9 cellular contexts compared by ENCODE assay signal in genomic region chr11:117045196-117045595, GRCh38. TPM values are rescaled to one million over a fixed set of nuclear protein-coding genes. Genes with fewer than 3 reads are reported as not detected.
DNase-seq lines count a peak whose midpoint lies in the region; ATAC-seq and TF ChIP-seq lines count a peak whose summit lies in the region.
"Had no signal": no experiment of that assay in that cellular context is flagged by ENCODE, and none has a peak within 500 bp of the region (broad histone marks: within the 10 kb centered on the region; RNA-seq: fewer than 3 reads in every experiment).

No MANE protein-coding gene starts in this region.

- in situ Hi-C loops in HAP-1 (cut with MboI; ENCODE audit: low sequenced_read_pairs): no loop called here

- H3K4me1 ChIP-seq in HAP-1: peaks cover 39% of the 10 kb centered on the region

- no peak for TF ChIP-seq CTCF in WERI-Rb-1 (IDR thresholded peaks at IDR 0.05; ENCODE audit: low read depth, low read length)
- TF ChIP-seq CTCF in coronary artery (IDR thresholded peaks at IDR 0.05): no peak

- H3K27ac ChIP-seq in WERI-Rb-1 (no peak overlapping the region), coronary artery (no peak overlapping the region)
- H3K27ac ChIP-seq: tibial artery, VCaP had no signal

- no peaks in the 10 kb centered on the region for H3K9me3 ChIP-seq in HAP-1
- no peaks in the 10 kb centered on the region for H3K9me3 ChIP-seq in WERI-Rb-1 (ENCODE audit: severe bottlenecking)
- H3K9me3 ChIP-seq: tibial artery had no signal

- H3K27me3 ChIP-seq in HAP-1 (ENCODE audit: low read depth): no peaks in the 10 kb centered on the region
- no peaks in the 10 kb centered on the region for H3K27me3 ChIP-seq in WERI-Rb-1 (ENCODE audit: insufficient read depth, low read depth, severe bottlenecking)
- H3K27me3 ChIP-seq: tibial artery had no signal

- H3K4me3 ChIP-seq in HAP-1 (no peak overlapping the region), WERI-Rb-1 (ENCODE audit: low read depth, low read length) (no peak overlapping the region), coronary artery (no peak overlapping the region)
- H3K4me3 ChIP-seq: tibial artery had no signal

- ATAC-seq in left ventricle myocardium superior: peak; percentile 65

- H3K36me3 ChIP-seq in HAP-1 (replicated peaks): no peaks in the 10 kb centered on the region
- no peaks in the 10 kb centered on the region for H3K36me3 ChIP-seq in WERI-Rb-1
- H3K36me3 ChIP-seq: tibial artery had no signal

- DNase-seq in HAP-1 (ENCODE audit: low spot score in 2 of 2) (peak; percentile 60 to 68), WERI-Rb-1 (peak; percentile 53), left ventricle myocardium superior (no peak), smooth muscle cell of the brain vasculature (ENCODE audit: low read depth, low spot score) (peak; percentile 37), NCI-H2196 treated with DMSO at 0.1 percent for 48 hours (lab: John Stamatoyannopoulos, UW; ENCODE audit: unreplicated experiment) (no peak), coronary artery (ENCODE audit: low spot score) (no peak)
- no peak for DNase-seq in activated CD4-positive, alpha-beta T cell treated with anti-CD3 and anti-CD28 coated beads for 1 hour
- DNase-seq: tibial artery had no signal

- intact Hi-C loops in left ventricle myocardium superior (cut with micrococcal nuclease): no loop called here

RNA-seq across cellular contexts. Expression of gene SIK3, which starts 53.0 kb away (rescaled TPM):
- 31.9 TPM for total RNA-seq in left ventricle myocardium superior

Comparison
In these comparisons a context has a peak if more than half of its experiments do, and no peak if none do; other contexts are left out.
1. DNase-seq: peak in HAP-1 (2 of 2), WERI-Rb-1 (single experiment) and smooth muscle cell of the brain vasculature (single experiment); none in left ventricle myocardium superior (single experiment), NCI-H2196 treated with DMSO at 0.1 percent for 48 hours (single experiment), activated CD4-positive, alpha-beta T cell treated with anti-CD3 and anti-CD28 coated beads for 1 hour (single experiment) and coronary artery (single experiment).